ENCODE assay signal across 33 cellular contexts in the genomic region with DNA sequence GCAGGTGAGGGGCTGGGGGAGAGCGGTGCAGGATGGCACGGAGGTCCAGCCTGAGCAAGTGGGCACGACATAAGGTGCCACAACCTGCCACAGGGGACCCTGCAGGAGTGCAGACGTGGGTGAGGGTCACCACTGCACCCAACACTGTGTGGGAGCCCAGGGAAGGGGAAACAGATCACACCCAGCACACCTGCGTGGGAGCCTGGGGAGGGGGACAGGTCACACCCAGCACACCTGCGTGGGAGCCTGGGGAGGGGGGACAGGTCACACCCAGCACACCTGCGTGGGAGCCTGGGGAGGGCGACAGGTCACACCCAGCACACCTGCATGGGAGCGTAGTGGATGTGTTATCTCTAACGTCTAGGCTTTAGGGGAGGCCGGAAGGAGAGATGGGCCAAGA. TPM values are rescaled to one million over a fixed set of nuclear protein-coding genes. Genes with fewer than 3 reads are reported as not detected.
"Had no signal": no experiment of that assay in that cellular context is flagged by ENCODE, and none has a peak within 500 bp of the region (broad histone marks: within the 10 kb centered on the region; RNA-seq: fewer than 3 reads in every experiment).

No MANE protein-coding gene starts in this region.

- H3K27ac Mint-ChIP-seq: activated B cell treated with CpG ODN at 0.5 μM for 24 hours; activated CD8-positive, alpha-beta T cell treated with anti-CD3 and anti-CD28 coated beads for 36 hours; activated naive CD8-positive, alpha-beta T cell; activated T-helper 17 cell treated with anti-CD3 and anti-CD28 coated beads, Interleukin-2, amount 50 U/mL, for 72 hours; T-helper 1 cell treated with Interleukin-12 subunit alpha and Interleukin-12 subunit beta and Interleukin-4 antibody, amounts not matched to agents 30 μg/mL and 1 μg/mL, for 36 hours had no signal

- H3K36me3 ChIP-seq: brain microvascular endothelial cell, esophagus squamous epithelium, WERI-Rb-1 had no signal

- H3K27ac ChIP-seq: brain microvascular endothelial cell, epithelial cell of prostate, esophagus squamous epithelium, WERI-Rb-1 had no signal

- H3K9me3 ChIP-seq: esophagus squamous epithelium had no signal

- ATAC-seq: activated CD4-positive, CD25-positive, alpha-beta regulatory T cell treated with anti-CD3 and anti-CD28 coated beads, Interleukin-2, amount 50 U/mL, for 24 hours; activated CD8-positive, alpha-beta T cell treated with anti-CD3 and anti-CD28 coated beads for 36 hours; activated T-cell treated with anti-CD3 and anti-CD28 coated beads, Interleukin-2, amount 50 U/mL, for 4 hours; activated T-helper 17 cell treated with anti-CD3 and anti-CD28 coated beads, Interleukin-2, amount 50 U/mL, for 72 hours; T-cell had no signal

- DNase-seq: activated B cell treated with CpG ODN at 0.5 μM for 24 hours; activated CD4-positive, alpha-beta T cell treated with anti-CD3 and anti-CD28 coated beads for 48 hours; activated CD4-positive, alpha-beta T cell treated with anti-CD3 and anti-CD28 coated beads, Interleukin-2, amount 50 U/mL, for 1 hour; activated CD4-positive, alpha-beta T cell treated with anti-CD3 and anti-CD28 coated beads, Interleukin-2, amount 50 U/mL, for 48 hours; activated CD8-positive, alpha-beta memory T cell treated with anti-CD3 and anti-CD28 coated beads for 24 hours; activated CD8-positive, alpha-beta T cell treated with anti-CD3 and anti-CD28 coated beads for 36 hours; activated effector memory CD4-positive, alpha-beta T cell treated with Interleukin-2 at 50 U/mL for 16 hours; activated gamma-delta T cell treated with Interleukin-2 at 50 U/mL for 16 hours; activated naive CD4-positive, alpha-beta T cell treated with anti-CD3 and anti-CD28 coated beads, Interleukin-2, amount 50 U/mL, for 16 hours; activated naive CD4-positive, alpha-beta T cell treated with Interleukin-2 at 50 U/mL for 16 hours; activated T-cell treated with anti-CD3 and anti-CD28 coated beads, Interleukin-2, amount 50 U/mL, for 4 hours; amniotic stem cell; brain microvascular endothelial cell; caudate nucleus; cortex of kidney; dermis blood vessel endothelial cell; effector CD4-positive, alpha-beta T cell; esophagus squamous epithelium; SW 1271; T-cell; T1000; WERI-Rb-1 had no signal

- H3K36me3 Mint-ChIP-seq: activated naive CD8-positive, alpha-beta T cell; T-cell had no signal

- H3K4me3 ChIP-seq: esophagus squamous epithelium had no signal

- H3K4me3 Mint-ChIP-seq: activated B cell treated with CpG ODN at 0.5 μM for 24 hours; activated CD8-positive, alpha-beta T cell treated with anti-CD3 and anti-CD28 coated beads for 36 hours; activated naive CD8-positive, alpha-beta T cell; activated T-cell treated with anti-CD3 and anti-CD28 coated beads, Interleukin-2, amount 50 U/mL, for 4 hours; activated T-helper 17 cell treated with anti-CD3 and anti-CD28 coated beads, Interleukin-2, amount 50 U/mL, for 72 hours; T-cell; T-helper 1 cell treated with Interleukin-12 subunit alpha and Interleukin-12 subunit beta and Interleukin-4 antibody, amounts not matched to agents 30 μg/mL and 1 μg/mL, for 36 hours had no signal

- H3K9me3 Mint-ChIP-seq: activated B cell treated with CpG ODN at 0.5 μM for 24 hours; activated CD8-positive, alpha-beta T cell treated with anti-CD3 and anti-CD28 coated beads for 36 hours; activated T-cell treated with anti-CD3 and anti-CD28 coated beads, Interleukin-2, amount 50 U/mL, for 4 hours; activated T-helper 17 cell treated with anti-CD3 and anti-CD28 coated beads, Interleukin-2, amount 50 U/mL, for 72 hours; T-cell; T-helper 1 cell treated with Interleukin-12 subunit alpha and Interleukin-12 subunit beta and Interleukin-4 antibody, amounts not matched to agents 30 μg/mL and 1 μg/mL, for 36 hours had no signal

- H3K4me1 ChIP-seq: esophagus squamous epithelium had no signal

- H3K4me1 Mint-ChIP-seq: activated B cell treated with CpG ODN at 0.5 μM for 24 hours had no signal

RNA-seq across cellular contexts. Expression of gene SLC6A3, which starts 53.0 kb away (rescaled TPM):
- total RNA-seq: activated CD8-positive, alpha-beta T cell treated with anti-CD3 and anti-CD28 coated beads for 36 hours; activated T-cell treated with anti-CD3 and anti-CD28 coated beads, Interleukin-2, amount 50 U/mL, for 4 hours; activated T-helper 17 cell treated with anti-CD3 and anti-CD28 coated beads, Interleukin-2, amount 50 U/mL, for 72 hours; bronchial epithelial cell; chondrocyte; dermis blood vessel endothelial cell; endothelial cell of umbilical vein; fibroblast of lung; fibroblast of villous mesenchyme; frontal cortex had no signal
- polyA plus RNA-seq: endothelial cell of umbilical vein, fibroblast of lung had no signal
